In genomic region chr11:71927813-71928738, GRCh38 we compare ENCODE assay signal across 1 cellular context.
A peak's percentile ranks its signal among the peaks of the same experiment; 100 is the strongest.
TF ChIP-seq lines count a peak whose summit lies in the region.

Gene XNDC1N, minus strand, starts transcription at chr11:71928594. Its CDS starts 5,241 bp downstream, at chr11:71923353.

TF ChIP-seq in HepG2, 621 proteins besides CTCF, POLR2A, EP300 and RAD21 (continued from another document and continues in another):
- TF ChIP-seq ZNF280B (CRISPR knock-in tag; IDR thresholded peaks at IDR 0.05; ENCODE audit: borderline replicate concordance) (0 out of 2 replicates have a peak, but pooled peaks have one; percentile 68), ZFX (CRISPR knock-in tag; IDR thresholded peaks at IDR 0.05; ENCODE audit: low read depth) (0 out of 2 replicates have a peak, but pooled peaks have one; percentile 16), SYNCRIP (IDR thresholded peaks at IDR 0.05; ENCODE audit: insufficient read depth, low read depth, low read length) (no peak), MEF2D (CRISPR knock-in tag; IDR thresholded peaks at IDR 0.05) (0 out of 2 replicates have a peak, but pooled peaks have one; percentile 64), DZIP1 (CRISPR knock-in tag; IDR thresholded peaks at IDR 0.05) (no peak), FOXO1 (CRISPR knock-in tag; IDR thresholded peaks at IDR 0.05) (no peak), PHF21A (CRISPR knock-in tag; IDR thresholded peaks at IDR 0.05) (peak; percentile 39; the same call in 1 of the 2 replicates), ZGPAT (CRISPR knock-in tag; IDR thresholded peaks at IDR 0.05) (0 out of 2 replicates have a peak, but pooled peaks have one; percentile 39), PTBP1 (IDR thresholded peaks at IDR 0.05; ENCODE audit: low read depth, low read length, poor library complexity, severe bottlenecking) (no peak), ZNF556 (CRISPR knock-in tag; IDR thresholded peaks at IDR 0.05; ENCODE audit: borderline replicate concordance) (0 out of 2 replicates have a peak, but pooled peaks have one; percentile 5), ZSCAN22 (CRISPR knock-in tag; IDR thresholded peaks at IDR 0.05) (no peak), XBP1 (CRISPR knock-in tag; IDR thresholded peaks at IDR 0.05) (peak; percentile 44; the same call in 1 of the 2 replicates), NRL (CRISPR knock-in tag; IDR thresholded peaks at IDR 0.05; ENCODE audit: borderline replicate concordance) (0 out of 2 replicates have a peak, but pooled peaks have one; percentile 66), ZBTB25 (CRISPR knock-in tag; IDR thresholded peaks at IDR 0.05) (no peak), IRX3 (CRISPR knock-in tag; IDR thresholded peaks at IDR 0.05; ENCODE audit: borderline replicate concordance, low read depth) (no peak), ZNF30 (CRISPR knock-in tag; IDR thresholded peaks at IDR 0.05) (no peak), RNF2 (conservative IDR thresholded peaks at IDR 0.05; ENCODE audit: low read depth) (peak; percentile 62), ZNF318 (CRISPR knock-in tag; IDR thresholded peaks at IDR 0.05) (peak; percentile 72; the same call in 1 of the 2 replicates), ZNF784 (CRISPR knock-in tag; IDR thresholded peaks at IDR 0.05; ENCODE audit: borderline replicate concordance) (no peak), ZNF530 (CRISPR knock-in tag; IDR thresholded peaks at IDR 0.05; ENCODE audit: low read depth) (no peak), ZNF280D (CRISPR knock-in tag; IDR thresholded peaks at IDR 0.05) (peak; percentile 74; the same call in 1 of the 2 replicates), ZNF414 (CRISPR knock-in tag; IDR thresholded peaks at IDR 0.05) (0 out of 2 replicates have a peak, but pooled peaks have one; percentile 54), ZNF543 (CRISPR knock-in tag; IDR thresholded peaks at IDR 0.05) (0 out of 2 replicates have a peak, but pooled peaks have one; percentile 38), ZNF574 (CRISPR knock-in tag; IDR thresholded peaks at IDR 0.05) (peak; percentile 78), KLF12 (CRISPR knock-in tag; IDR thresholded peaks at IDR 0.05; ENCODE audit: borderline replicate concordance) (peak; percentile 62; the same call in 1 of the 2 replicates), SRF (IDR thresholded peaks at IDR 0.05; ENCODE audit: low read depth, low read length) (no peak)
